Comparison of ENCODE assay signal across 11 cellular contexts in the genomic region with DNA sequence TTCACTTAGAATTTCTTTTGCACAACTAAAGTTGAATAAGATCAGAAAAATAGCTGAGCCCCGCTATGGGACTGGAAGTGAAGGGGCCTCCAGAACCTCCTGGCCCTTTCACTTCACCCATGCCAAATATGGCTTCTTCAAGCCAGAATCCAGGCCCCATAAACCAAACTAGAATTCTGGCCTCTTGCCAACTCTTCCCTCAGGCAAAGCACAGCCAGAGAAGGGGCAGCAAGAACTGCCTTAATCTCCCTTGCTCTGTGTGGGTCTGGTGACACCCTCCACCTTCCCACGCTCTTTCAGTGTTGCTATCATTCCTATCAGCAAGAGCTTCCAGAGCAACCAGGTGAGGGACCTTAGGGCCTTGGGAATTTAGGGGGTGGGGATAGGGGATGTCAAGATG. TPM values are rescaled to one million over a fixed set of nuclear protein-coding genes. Genes with fewer than 3 reads are reported as not detected.
DNase-seq lines count a peak whose midpoint lies in the region; ATAC-seq and TF ChIP-seq lines count a peak whose summit lies in the region.
"Had no signal": no experiment of that assay in that cellular context is flagged by ENCODE, and none has a peak within 500 bp of the region (broad histone marks: within the 10 kb centered on the region; RNA-seq: fewer than 3 reads in every experiment).

No MANE protein-coding gene starts in this region.

- H3K27ac ChIP-seq in hepatocyte = peak overlapping the region; percentile 45
- H3K27ac ChIP-seq in spleen = peak overlapping the region in 5 of 8 donors; percentile 45 to 74 (median 62)

- H3K4me1 ChIP-seq in hepatocyte (ENCODE audit: insufficient read depth) = peaks cover 33% of the 10 kb centered on the region
- peaks cover 3 to 47% (median 27%) of the 10 kb centered on the region in 6 donors for H3K4me1 ChIP-seq in spleen

- H3K36me3 ChIP-seq in hepatocyte (replicated peaks; ENCODE audit: insufficient read depth, low read depth) (no peaks in the 10 kb centered on the region), spleen (peaks cover under 1 to 71% (median 65%) of the 10 kb centered on the region in 6 donors)

- H3K27me3 Mint-ChIP-seq in T-helper 17 cell = no peaks in the 10 kb centered on the region

- H3K27ac Mint-ChIP-seq in T-helper 17 cell = peak overlapping the region; percentile 59

- H3K4me3 ChIP-seq in hepatocyte = no peak overlapping the region
- H3K4me3 ChIP-seq in spleen = no peak overlapping the region
- H3K4me3 ChIP-seq: HAP-1 had no signal

- peak; percentile 10 for DNase-seq in NCI-H2171 treated with DMSO at 0.1 percent for 48 hours (lab: John Stamatoyannopoulos, UW)
- no peak for DNase-seq in NCI-H2171 (lab: John Stamatoyannopoulos, UW)
- DNase-seq in T-helper 17 cell = no peak
- peak; percentile 58 for DNase-seq in hepatocyte (ENCODE audit: low spot score)
- no peak for DNase-seq in spleen
- DNase-seq in T-helper 9 cell = no peak
- DNase-seq: activated T-cell treated with anti-CD3 and anti-CD28 coated beads, Interleukin-2, amount 50 U/mL, for 4 hours; natural killer cell had no signal

- WGBS in hepatocyte (ENCODE audit: low lambda C conversion rate, missing lambda C conversion rate) = 56% methylated on average over 2 of the region's 2 CpGs
- WGBS in spleen, 5 donors = 78 to 95% (median 92%) methylated on average over 2 of the region's 2 CpGs

- TF ChIP-seq CTCF in hepatocyte (IDR thresholded peaks at IDR 0.05; ENCODE audit: poor library complexity) = no peak
- TF ChIP-seq CTCF in spleen (IDR thresholded peaks at IDR 0.05 in 8 of 11, conservative IDR thresholded peaks at IDR 0.05 in 3 of 11) = no peak

- no peak overlapping the region for H2AFZ ChIP-seq in hepatocyte

- H4K20me1 ChIP-seq in hepatocyte (ENCODE audit: insufficient read depth, poor library complexity, severe bottlenecking) = peaks cover 11% of the 10 kb centered on the region

- H3K9me3 ChIP-seq in T-helper 17 cell (ENCODE audit: control insufficient read depth, low read length, poor library complexity, severe bottlenecking) (no peaks in the 10 kb centered on the region), hepatocyte (ENCODE audit: low read depth) (no peaks in the 10 kb centered on the region), spleen (no peaks in the 10 kb centered on the region)
- H3K9me3 ChIP-seq: HAP-1 had no signal

- peaks cover 26% of the 10 kb centered on the region for H3K79me2 ChIP-seq in hepatocyte

- no peaks in the 10 kb centered on the region for H3K9me2 ChIP-seq in hepatocyte (replicated peaks; ENCODE audit: insufficient read depth)

- peak overlapping the region; percentile 67 for H3K4me2 ChIP-seq in hepatocyte

- intact Hi-C loops in spleen (cut with DNase I; ENCODE audit: low total_unique reads) = no loop called here

- H3K4me3 Mint-ChIP-seq in T-helper 17 cell = no peak overlapping the region
- H3K4me3 Mint-ChIP-seq: activated T-cell treated with anti-CD3 and anti-CD28 coated beads, Interleukin-2, amount 50 U/mL, for 4 hours; natural killer cell had no signal

- peaks cover 20% of the 10 kb centered on the region for H3K4me1 Mint-ChIP-seq in T-helper 17 cell

- H3K36me3 Mint-ChIP-seq in T-helper 17 cell (ENCODE audit: low read depth) = peaks cover 6% of the 10 kb centered on the region

- no peak for ATAC-seq in T-helper 17 cell
- no peak for ATAC-seq in GM19328 (IDR thresholded peaks at IDR 0.05; ENCODE audit: unreplicated experiment)
- no peak for ATAC-seq in GM19467 (IDR thresholded peaks at IDR 0.05; ENCODE audit: unreplicated experiment)
- ATAC-seq: activated T-cell treated with anti-CD3 and anti-CD28 coated beads, Interleukin-2, amount 50 U/mL, for 4 hours; natural killer cell had no signal

- no peak for TF ChIP-seq POLR2A in spleen (IDR thresholded peaks at IDR 0.05)

- H3K27me3 ChIP-seq in hepatocyte (no peaks in the 10 kb centered on the region), spleen (replicated peaks in 1 of 7) (peaks cover 0 to 12% (median 0%) of the 10 kb centered on the region in 7 donors)

RNA-seq across cellular contexts. Expression of a gene that starts 3.1 kb away (rescaled TPM):
- total RNA-seq in T-helper 17 cell = 10 to 100 TPM; 42.0 to 53.7 TPM
- total RNA-seq in hepatocyte = 23.0 and 27.3 TPM in 2 replicates
- polyA plus RNA-seq in hepatocyte = 41.2 and 45.7 TPM in 2 replicates
- total RNA-seq in spleen = 10 to 100 TPM; 21.1 to 31.8 (median 25.4) TPM
- 10 to 100 TPM; 13.1 to 19.8 (median 13.8) TPM for polyA plus RNA-seq in spleen

Comparison
In these comparisons a context has a peak if more than half of its experiments do, and no peak if none do; other contexts are left out.
1. DNase-seq: peak in NCI-H2171 treated with DMSO at 0.1 percent for 48 hours (single experiment) and hepatocyte (single experiment); none in NCI-H2171 (single experiment), T-helper 17 cell (0 of 3), spleen (single experiment) and T-helper 9 cell (single experiment).